Comparison of ENCODE assay signal across 16 cellular contexts in genomic region chr14:72595152-72595551, GRCh38.
"Had no signal": no experiment of that assay in that cellular context is flagged by ENCODE, and none has a peak within 500 bp of the region (broad histone marks: within the 10 kb centered on the region; RNA-seq: fewer than 3 reads in every experiment).

No MANE protein-coding gene starts in this region.

- H3K4me1 ChIP-seq: esophagus squamous epithelium, tibial artery had no signal

- H3K36me3 Mint-ChIP-seq: memory B cell had no signal

- H3K27me3 ChIP-seq: ovary had no signal

- H3K27me3 Mint-ChIP-seq: activated B cell treated with CpG ODN at 0.5 μM for 24 hours had no signal

- H3K36me3 ChIP-seq: esophagus squamous epithelium, heart right ventricle, ovary, tibial artery had no signal

- H3K4me3 ChIP-seq: esophagus squamous epithelium, heart right ventricle, ovary, smooth muscle cell, tibial artery had no signal

- ATAC-seq: left ventricle myocardium superior, sciatic nerve had no signal

- H3K9me3 ChIP-seq: esophagus squamous epithelium, heart right ventricle, ovary, tibial artery had no signal

- H3K27ac ChIP-seq: esophagus squamous epithelium, heart right ventricle, ovary, tibial artery had no signal

- DNase-seq: activated B cell treated with CpG ODN at 0.5 μM for 24 hours; activated naive CD4-positive, alpha-beta T cell treated with anti-CD3 and anti-CD28 coated beads, Interleukin-2, amount 50 U/mL, for 16 hours; activated T-cell treated with anti-CD3 and anti-CD28 coated beads, Interleukin-2, amount 50 U/mL, for 1 hour; esophagus squamous epithelium; heart right ventricle; kidney glomerular epithelial cell; left ventricle myocardium superior; ovary; T-helper 9 cell; tibial artery had no signal

- H3K27ac Mint-ChIP-seq: activated B cell treated with CpG ODN at 0.5 μM for 24 hours; dendritic cell treated with granulocyte-macrophage colony-stimulating factor and Interleukin-4, amounts not matched to agents 40 ng/mL and 50 ng/mL, for 4 days; memory B cell had no signal

- FAIRE-seq: bronchial epithelial cell had no signal

- H3K9me3 Mint-ChIP-seq: activated B cell treated with CpG ODN at 0.5 μM for 24 hours; dendritic cell treated with granulocyte-macrophage colony-stimulating factor and Interleukin-4, amounts not matched to agents 40 ng/mL and 50 ng/mL, for 4 days; memory B cell; stimulated activated effector memory CD8-positive, alpha-beta T cell treated with anti-CD3 and anti-CD28 coated beads, Interleukin-12 subunit alpha, Interleukin-12 subunit beta, amount 100 ng/mL, for 72 hours had no signal

- H3K4me3 Mint-ChIP-seq: dendritic cell treated with granulocyte-macrophage colony-stimulating factor and Interleukin-4, amounts not matched to agents 40 ng/mL and 50 ng/mL, for 4 days had no signal

- H3K4me2 ChIP-seq: smooth muscle cell had no signal
